In the genomic region with DNA sequence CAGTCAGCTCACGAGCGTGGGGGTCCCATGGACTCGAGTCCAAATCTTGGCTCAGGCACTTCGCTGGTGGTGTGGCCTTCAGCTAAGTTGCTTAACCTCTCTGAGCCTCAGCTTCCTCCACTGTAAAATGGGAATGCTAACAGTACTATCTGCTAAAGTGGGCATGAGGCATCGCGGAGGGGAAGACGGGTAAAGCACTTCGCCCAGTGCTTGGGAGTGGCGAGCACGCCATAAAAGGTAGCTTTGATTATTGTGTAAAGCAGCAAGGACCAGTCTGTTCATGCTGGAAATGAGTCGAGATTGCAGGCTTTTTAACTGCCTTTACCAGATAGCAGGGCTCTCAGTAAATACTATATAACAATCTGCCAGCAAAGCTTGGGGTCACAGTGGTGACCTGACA, we compare ENCODE assay signal across 16 cellular contexts. TPM values are rescaled to one million over a fixed set of nuclear protein-coding genes. Genes with fewer than 3 reads are reported as not detected.
"Had no signal": no experiment of that assay in that cellular context is flagged by ENCODE, and none has a peak within 500 bp of the region (broad histone marks: within the 10 kb centered on the region; RNA-seq: fewer than 3 reads in every experiment).

No MANE protein-coding gene starts in this region.

- ATAC-seq: left cardiac atrium; left ventricle myocardium superior; naive thymus-derived CD8-positive, alpha-beta T cell had no signal

- H3K4me1 ChIP-seq: upper lobe of left lung, uterus had no signal

- H3K27ac Mint-ChIP-seq: immature natural killer cell had no signal

- H3K4me3 ChIP-seq: lung, right atrium auricular region, upper lobe of left lung, uterus had no signal

- H3K36me3 ChIP-seq: neutrophil, right atrium auricular region, upper lobe of left lung, uterus had no signal

- DNase-seq: effector memory CD4-positive, alpha-beta T cell; immature natural killer cell; left cardiac atrium; left ventricle myocardium superior; mesendoderm; naive thymus-derived CD8-positive, alpha-beta T cell; small intestine; stimulated activated CD4-positive, alpha-beta T cell treated with anti-CD3 and anti-CD28 coated beads, Interleukin-12 subunit alpha, Interleukin-12 subunit beta, amount 100 ng/mL, for 4 hours; stimulated activated naive CD4-positive, alpha-beta T cell treated with Interleukin-2 at 50 U/mL for 16 hours; upper lobe of left lung; uterus had no signal

- H3K27me3 ChIP-seq: right atrium auricular region, upper lobe of left lung, uterus had no signal

- H3K27ac ChIP-seq: neutrophil, right atrium auricular region, upper lobe of left lung, uterus had no signal

- H3K9me3 Mint-ChIP-seq: immature natural killer cell had no signal

- H3K9me3 ChIP-seq: neutrophil, right atrium auricular region, upper lobe of left lung, uterus had no signal

- H3K4me3 Mint-ChIP-seq: immature natural killer cell; naive thymus-derived CD8-positive, alpha-beta T cell had no signal

- H3K36me3 Mint-ChIP-seq: immature natural killer cell had no signal

RNA-seq across cellular contexts. Expression of gene HRK, which starts 24.5 kb away (rescaled TPM):
- total RNA-seq: glomerular endothelial cell, pulmonary artery endothelial cell had no signal
- polyA plus RNA-seq: immature natural killer cell; naive thymus-derived CD8-positive, alpha-beta T cell had no signal
